Comparison of ENCODE assay signal across 25 cellular contexts in the genomic region with DNA sequence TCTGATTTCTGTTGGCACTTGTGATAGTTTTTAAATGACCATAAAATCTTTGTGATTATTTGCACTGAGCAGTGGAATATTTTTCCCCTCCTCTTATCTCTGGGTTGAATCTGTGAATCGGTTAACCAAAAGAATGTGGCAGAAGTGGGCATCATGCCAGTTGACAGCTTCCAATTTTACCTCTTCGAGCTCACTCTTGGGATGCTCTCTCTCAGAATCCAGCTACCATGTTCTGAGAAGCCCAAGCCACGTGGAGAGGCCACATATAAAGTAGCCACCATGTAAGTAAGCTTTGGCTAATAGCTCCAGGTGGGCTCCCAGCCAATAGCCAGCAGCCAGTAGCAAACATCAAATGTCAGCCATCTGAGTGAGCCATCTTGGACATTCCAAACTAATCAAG. TPM values are rescaled to one million over a fixed set of nuclear protein-coding genes. Genes with fewer than 3 reads are reported as not detected.
A peak's percentile ranks its signal among the peaks of the same experiment; 100 is the strongest.
DNase-seq lines count a peak whose midpoint lies in the region; ATAC-seq and TF ChIP-seq lines count a peak whose summit lies in the region.
"Had no signal": no experiment of that assay in that cellular context is flagged by ENCODE, and none has a peak within 500 bp of the region (broad histone marks: within the 10 kb centered on the region; RNA-seq: fewer than 3 reads in every experiment).

No MANE protein-coding gene starts in this region.

- H2AFZ ChIP-seq in osteoblast (ENCODE audit: low read length): no peak overlapping the region
- no peak overlapping the region for H2AFZ ChIP-seq in MM.1S (ENCODE audit: low read length)
- H2AFZ ChIP-seq: hepatocyte had no signal

- H3K27ac ChIP-seq in osteoblast (ENCODE audit: low read depth, low read length) (no peak overlapping the region), MM.1S (ENCODE audit: low read length) (no peak overlapping the region), heart right ventricle (no peak overlapping the region)
- H3K27ac ChIP-seq: 22Rv1, hepatocyte, lower lobe of right lung, neutrophil had no signal

- no peaks in the 10 kb centered on the region for H3K79me2 ChIP-seq in osteoblast (ENCODE audit: insufficient read depth, low read length)
- H3K79me2 ChIP-seq in MM.1S (ENCODE audit: low read length): no peaks in the 10 kb centered on the region
- H3K79me2 ChIP-seq: hepatocyte had no signal

- DNase-seq in DMS 273 (lab: John Stamatoyannopoulos, UW; ENCODE audit: unreplicated experiment) (peak; percentile 7), DMS 273 treated with DMSO at 0.1 percent for 48 hours (lab: John Stamatoyannopoulos, UW) (no peak), LoVo (ENCODE audit: low spot score) (peak; percentile 16), amniotic epithelial cell (ENCODE audit: low read depth) (peak; percentile 18), osteoblast (ENCODE audit: insufficient read length, low spot score, missing footprints) (peak; percentile 51), MM.1S (no peak), heart right ventricle (no peak)
- DNase-seq: activated CD4-positive, alpha-beta memory T cell treated with anti-CD3 and anti-CD28 coated beads, Interleukin-2, amount 10 ng/mL, durations not matched to agents 7 days and 5 days; activated CD4-positive, CD25-positive, alpha-beta regulatory T cell; activated gamma-delta T cell treated with Interleukin-2 at 50 U/mL for 16 hours; amniotic stem cell; Caco-2; foreskin fibroblast; islet precursor cell; lower lobe of right lung; NCI-H1092 treated with DMSO at 0.1 percent for 48 hours; NCI-H524 treated with DMSO at 0.1 percent for 48 hours; retina; SIG-M5; stimulated activated CD4-positive, alpha-beta T cell treated with anti-CD3 and anti-CD28 coated beads, Interleukin-12 subunit alpha, Interleukin-12 subunit beta, amount 100 ng/mL, for 4 hours had no signal

- no peaks in the 10 kb centered on the region for H3K27me3 ChIP-seq in osteoblast (ENCODE audit: insufficient read depth, low read length)
- H3K27me3 ChIP-seq in MM.1S (replicated peaks; ENCODE audit: insufficient read depth, low read length): no peaks in the 10 kb centered on the region
- H3K27me3 ChIP-seq in heart right ventricle: no peaks in the 10 kb centered on the region
- H3K27me3 ChIP-seq: neutrophil had no signal

- no peak overlapping the region for H3K4me2 ChIP-seq in osteoblast (ENCODE audit: insufficient read depth, low read length)
- H3K4me2 ChIP-seq in MM.1S (ENCODE audit: low read depth, low read length): no peak overlapping the region
- H3K4me2 ChIP-seq: hepatocyte had no signal

- no peak overlapping the region for H3K4me3 ChIP-seq in osteoblast (ENCODE audit: insufficient read depth, low read length)
- no peak overlapping the region for H3K4me3 ChIP-seq in MM.1S (ENCODE audit: low read length)
- H3K4me3 ChIP-seq in heart right ventricle: no peak overlapping the region
- H3K4me3 ChIP-seq: hepatocyte, K562, lower lobe of right lung had no signal

- H3K36me3 ChIP-seq in osteoblast (ENCODE audit: insufficient read depth, low read length) (no peaks in the 10 kb centered on the region), MM.1S (replicated peaks; ENCODE audit: insufficient read depth, low read length) (no peaks in the 10 kb centered on the region), heart right ventricle (no peaks in the 10 kb centered on the region)
- H3K36me3 ChIP-seq: lower lobe of right lung, neutrophil had no signal

- no peaks in the 10 kb centered on the region for H3K9me3 ChIP-seq in osteoblast (ENCODE audit: low read depth, low read length)
- H3K9me3 ChIP-seq in MM.1S (replicated peaks; ENCODE audit: insufficient read depth, low read length): no peaks in the 10 kb centered on the region
- H3K9me3 ChIP-seq in heart right ventricle: peaks cover 0 to 12% (median 0%) of the 10 kb centered on the region in 11 donors
- H3K9me3 ChIP-seq: Caco-2, lower lobe of right lung had no signal

- no peaks in the 10 kb centered on the region for H3F3A ChIP-seq in MM.1S (ENCODE audit: insufficient read depth, low read length)

- no peaks in the 10 kb centered on the region for H3K9me2 ChIP-seq in MM.1S (replicated peaks; ENCODE audit: insufficient read depth, low read length)

- intact Hi-C loops in heart right ventricle (cut with DNase I): no loop called here

- 51 to 58% methylated on average over 3 of the region's 3 CpGs for WGBS in heart right ventricle, 2 donors

- H3K4me1 ChIP-seq in osteoblast (ENCODE audit: insufficient read depth, low read length) (no peaks in the 10 kb centered on the region), MM.1S (ENCODE audit: low read length) (no peaks in the 10 kb centered on the region), heart right ventricle (no peaks in the 10 kb centered on the region)
- H3K4me1 ChIP-seq: Caco-2, lower lobe of right lung had no signal

- TF ChIP-seq CTCF in osteoblast (IDR thresholded peaks at IDR 0.05; ENCODE audit: extremely low read depth, low read depth, low read length) (no peak), MM.1S (IDR thresholded peaks at IDR 0.05; ENCODE audit: low read length) (no peak), heart right ventricle (IDR thresholded peaks at IDR 0.05) (no peak)

- ATAC-seq in GM18873 (IDR thresholded peaks at IDR 0.05; ENCODE audit: low FRiP score, unreplicated experiment) (no peak), heart right ventricle (no peak)
- ATAC-seq: K562, lower lobe of right lung had no signal

- H4K20me1 ChIP-seq in osteoblast (ENCODE audit: insufficient read depth, low read length) (no peaks in the 10 kb centered on the region), MM.1S (ENCODE audit: insufficient read depth, low read length) (no peaks in the 10 kb centered on the region)

- no peak overlapping the region for H3K9ac ChIP-seq in MM.1S (ENCODE audit: low read length)

RNA-seq across cellular contexts. Expression of a gene that starts 12.9 kb away (rescaled TPM):
- total RNA-seq in osteoblast (47.0 and 57.8 TPM in 2 replicates), heart right ventricle (10 to 100 TPM in 1 of 10 donors, 1 to 10 TPM in 9; 4.1 to 14.6 (median 6.7) TPM)
- 10 to 100 TPM; 13.0 to 25.8 TPM for polyA plus RNA-seq in heart right ventricle

Comparison
In these comparisons a context has a peak if more than half of its experiments do, and no peak if none do; other contexts are left out.
1. DNase-seq: peak in DMS 273 (single experiment), LoVo (single experiment), amniotic epithelial cell (single experiment) and osteoblast (single experiment); none in DMS 273 treated with DMSO at 0.1 percent for 48 hours (single experiment), MM.1S (single experiment) and heart right ventricle (0 of 2).